In the genomic region with DNA sequence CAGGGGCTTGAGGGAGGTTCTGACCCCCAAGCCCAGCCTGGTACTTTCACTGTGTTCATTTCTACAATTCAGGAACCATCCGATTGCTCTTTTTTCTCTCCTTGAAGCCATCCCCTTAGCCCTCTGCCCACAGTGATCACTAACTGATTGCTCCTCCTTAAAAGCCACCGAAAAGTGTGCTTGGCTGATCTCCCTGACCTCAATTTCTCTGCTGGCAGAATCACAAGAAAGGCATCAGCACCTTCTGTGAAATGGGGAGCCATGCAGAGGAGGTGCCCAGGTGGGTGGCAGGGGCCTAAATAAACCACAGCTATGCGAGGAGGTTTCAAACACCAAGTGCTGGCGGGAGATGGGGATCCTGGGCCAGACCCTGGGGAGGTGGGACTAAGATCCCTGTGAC, we compare ENCODE assay signal across 1 cellular context.
TF ChIP-seq lines count a peak whose summit lies in the region.

No MANE protein-coding gene starts in this region.

TF ChIP-seq in SK-N-SH treated with all-trans-retinoic acid at 6 μM for 48 hours, 23 proteins besides CTCF, POLR2A, EP300 and RAD21 (continued from another document):
- TF ChIP-seq TCF4 (CRISPR knock-in tag; IDR thresholded peaks at IDR 0.05; ENCODE audit: borderline replicate concordance) = no peak
- no peak for TF ChIP-seq PPARA (CRISPR knock-in tag; IDR thresholded peaks at IDR 0.05; ENCODE audit: borderline replicate concordance)
- TF ChIP-seq ISL1 (CRISPR knock-in tag; IDR thresholded peaks at IDR 0.05) = no peak
- TF ChIP-seq, protein P1, sequence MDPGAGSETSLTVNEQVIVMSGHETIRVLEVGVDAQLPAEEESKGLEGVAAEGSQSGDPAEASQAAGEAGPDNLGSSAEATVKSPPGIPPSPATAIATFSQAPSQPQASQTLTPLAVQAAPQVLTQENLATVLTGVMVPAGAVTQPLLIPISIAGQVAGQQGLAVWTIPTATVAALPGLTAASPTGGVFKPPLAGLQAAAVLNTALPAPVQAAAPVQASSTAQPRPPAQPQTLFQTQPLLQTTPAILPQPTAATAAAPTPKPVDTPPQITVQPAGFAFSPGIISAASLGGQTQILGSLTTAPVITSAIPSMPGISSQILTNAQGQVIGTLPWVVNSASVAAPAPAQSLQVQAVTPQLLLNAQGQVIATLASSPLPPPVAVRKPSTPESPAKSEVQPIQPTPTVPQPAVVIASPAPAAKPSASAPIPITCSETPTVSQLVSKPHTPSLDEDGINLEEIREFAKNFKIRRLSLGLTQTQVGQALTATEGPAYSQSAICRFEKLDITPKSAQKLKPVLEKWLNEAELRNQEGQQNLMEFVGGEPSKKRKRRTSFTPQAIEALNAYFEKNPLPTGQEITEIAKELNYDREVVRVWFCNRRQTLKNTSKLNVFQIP (CRISPR knock-in tag; IDR thresholded peaks at IDR 0.05; ENCODE audit: borderline replicate concordance, low read depth) = no peak
- TF ChIP-seq, protein P2, sequence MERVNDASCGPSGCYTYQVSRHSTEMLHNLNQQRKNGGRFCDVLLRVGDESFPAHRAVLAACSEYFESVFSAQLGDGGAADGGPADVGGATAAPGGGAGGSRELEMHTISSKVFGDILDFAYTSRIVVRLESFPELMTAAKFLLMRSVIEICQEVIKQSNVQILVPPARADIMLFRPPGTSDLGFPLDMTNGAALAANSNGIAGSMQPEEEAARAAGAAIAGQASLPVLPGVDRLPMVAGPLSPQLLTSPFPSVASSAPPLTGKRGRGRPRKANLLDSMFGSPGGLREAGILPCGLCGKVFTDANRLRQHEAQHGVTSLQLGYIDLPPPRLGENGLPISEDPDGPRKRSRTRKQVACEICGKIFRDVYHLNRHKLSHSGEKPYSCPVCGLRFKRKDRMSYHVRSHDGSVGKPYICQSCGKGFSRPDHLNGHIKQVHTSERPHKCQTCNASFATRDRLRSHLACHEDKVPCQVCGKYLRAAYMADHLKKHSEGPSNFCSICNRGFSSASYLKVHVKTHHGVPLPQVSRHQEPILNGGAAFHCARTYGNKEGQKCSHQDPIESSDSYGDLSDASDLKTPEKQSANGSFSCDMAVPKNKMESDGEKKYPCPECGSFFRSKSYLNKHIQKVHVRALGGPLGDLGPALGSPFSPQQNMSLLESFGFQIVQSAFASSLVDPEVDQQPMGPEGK (CRISPR knock-in tag; IDR thresholded peaks at IDR 0.05; ENCODE audit: borderline replicate concordance) = no peak
- TF ChIP-seq ESRRG (CRISPR knock-in tag; IDR thresholded peaks at IDR 0.05) = no peak
- TF ChIP-seq RARB (CRISPR knock-in tag; IDR thresholded peaks at IDR 0.05) = no peak
- TF ChIP-seq ZFP3 (CRISPR knock-in tag; IDR thresholded peaks at IDR 0.05) = no peak
